Comparison of ENCODE assay signal across 12 cellular contexts in the genomic region with DNA sequence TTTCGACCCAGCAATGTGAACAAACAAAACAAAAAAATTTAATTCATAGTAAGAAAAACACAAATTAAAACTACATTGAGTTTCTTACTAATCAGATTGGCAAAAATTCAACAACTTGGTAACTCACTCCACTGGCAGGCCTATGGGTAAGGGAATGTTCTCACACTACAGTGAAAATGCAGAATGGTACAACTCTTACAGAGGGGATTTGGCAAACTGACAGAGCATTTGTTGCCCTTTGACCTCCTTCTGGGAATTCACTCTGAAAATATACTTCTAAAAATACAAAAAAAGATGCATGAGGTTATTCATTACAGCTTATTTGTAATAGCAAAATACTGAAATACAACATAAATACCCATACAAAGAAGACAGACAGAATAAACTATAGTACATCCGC. TPM values are rescaled to one million over a fixed set of nuclear protein-coding genes. Genes with fewer than 3 reads are reported as not detected.
"Had no signal": no experiment of that assay in that cellular context is flagged by ENCODE, and none has a peak within 500 bp of the region (broad histone marks: within the 10 kb centered on the region; RNA-seq: fewer than 3 reads in every experiment).

No MANE protein-coding gene starts in this region.

- H3K4me3 Mint-ChIP-seq: activated CD4-positive, alpha-beta T cell treated with anti-CD3 and anti-CD28 coated beads, Interleukin-2, amount 10 ng/mL, durations not matched to agents 24 days and 14 days; activated naive CD8-positive, alpha-beta T cell treated with anti-CD3 and anti-CD28 coated beads, Interleukin-2, amount 50 U/mL, for 24 hours; central memory CD8-positive, alpha-beta T cell; dendritic cell treated with granulocyte-macrophage colony-stimulating factor and Interleukin-4, amounts not matched to agents 40 ng/mL and 50 ng/mL, for 4 days; endodermal cell; memory B cell; WTC11 had no signal

- DNase-seq: activated CD8-positive, alpha-beta memory T cell treated with anti-CD3 and anti-CD28 coated beads for 24 hours; activated naive CD8-positive, alpha-beta T cell treated with anti-CD3 and anti-CD28 coated beads, Interleukin-2, amount 50 U/mL, for 24 hours; endodermal cell; erythroblast; ovary; thyroid gland had no signal

- H3K27me3 ChIP-seq: foreskin keratinocyte, ovary, thyroid gland had no signal

- H3K27me3 Mint-ChIP-seq: activated CD4-positive, alpha-beta T cell treated with anti-CD3 and anti-CD28 coated beads, Interleukin-2, amount 10 ng/mL, durations not matched to agents 24 days and 14 days; activated naive CD8-positive, alpha-beta T cell treated with anti-CD3 and anti-CD28 coated beads, Interleukin-2, amount 50 U/mL, for 24 hours; central memory CD8-positive, alpha-beta T cell; dendritic cell treated with granulocyte-macrophage colony-stimulating factor and Interleukin-4, amounts not matched to agents 40 ng/mL and 50 ng/mL, for 4 days; memory B cell had no signal

- H3K4me3 ChIP-seq: ovary, thyroid gland had no signal

- H3K9me3 Mint-ChIP-seq: activated CD4-positive, alpha-beta T cell treated with anti-CD3 and anti-CD28 coated beads, Interleukin-2, amount 10 ng/mL, durations not matched to agents 24 days and 14 days; activated naive CD8-positive, alpha-beta T cell treated with anti-CD3 and anti-CD28 coated beads, Interleukin-2, amount 50 U/mL, for 24 hours; central memory CD8-positive, alpha-beta T cell; dendritic cell treated with granulocyte-macrophage colony-stimulating factor and Interleukin-4, amounts not matched to agents 40 ng/mL and 50 ng/mL, for 4 days; endodermal cell; memory B cell had no signal

- H3K9me3 ChIP-seq: ovary, thyroid gland had no signal

- H3K27ac Mint-ChIP-seq: activated CD4-positive, alpha-beta T cell treated with anti-CD3 and anti-CD28 coated beads, Interleukin-2, amount 10 ng/mL, durations not matched to agents 24 days and 14 days; activated naive CD8-positive, alpha-beta T cell treated with anti-CD3 and anti-CD28 coated beads, Interleukin-2, amount 50 U/mL, for 24 hours; dendritic cell treated with granulocyte-macrophage colony-stimulating factor and Interleukin-4, amounts not matched to agents 40 ng/mL and 50 ng/mL, for 4 days; endodermal cell; memory B cell; WTC11 had no signal

- ATAC-seq: WTC11 had no signal

- H3K36me3 ChIP-seq: ovary, thyroid gland had no signal

- H3K36me3 Mint-ChIP-seq: WTC11 had no signal

- H3K4me1 ChIP-seq: foreskin keratinocyte, thyroid gland had no signal

- H3K4me1 Mint-ChIP-seq: central memory CD8-positive, alpha-beta T cell; endodermal cell; memory B cell; WTC11 had no signal

RNA-seq across cellular contexts. Expression of gene ABCD2, which starts 32.8 kb away (rescaled TPM):
- total RNA-seq: endodermal cell, WTC11 had no signal
